1 cellular context compared by ENCODE assay signal in genomic region chr7:107579881-107580715, GRCh38.
A peak's percentile ranks its signal among the peaks of the same experiment; 100 is the strongest.
TF ChIP-seq lines count a peak whose summit lies in the region.

TSS of gene BCAP29 (plus strand) at chr7:107580246. CDS start at chr7:107580773, 527 bp downstream.

TF ChIP-seq in HEK293, 187 proteins besides CTCF, POLR2A, EP300 and RAD21 (continued from another document and continues in another):
- TF ChIP-seq ZNF26 (tag by site-specific recombination; IDR thresholded peaks at IDR 0.05) (no peak), ZNF175 (tag by site-specific recombination; IDR thresholded peaks at IDR 0.05) (no peak), ZNF707 (tag by site-specific recombination; IDR thresholded peaks at IDR 0.05) (no peak), ZNF558 (tag by site-specific recombination; IDR thresholded peaks at IDR 0.05) (no peak), ZNF624 (tag by site-specific recombination; IDR thresholded peaks at IDR 0.05) (no peak), ZNF488 (tag by site-specific recombination; IDR thresholded peaks at IDR 0.05) (no peak), ELK4 (IDR thresholded peaks at IDR 0.05; ENCODE audit: borderline replicate concordance, low read depth, low read length) (no peak), OVOL3 (tag by site-specific recombination; IDR thresholded peaks at IDR 0.05) (no peak), ZSCAN5A (tag by site-specific recombination; IDR thresholded peaks at IDR 0.05) (no peak), ZNF18 (tag by site-specific recombination; IDR thresholded peaks at IDR 0.05) (peak; percentile 61), ZNF610 (tag by site-specific recombination; IDR thresholded peaks at IDR 0.05; ENCODE audit: borderline replicate concordance) (peak; percentile 88; the same call in 1 of the 2 replicates), ZNF239 (tag by site-specific recombination; IDR thresholded peaks at IDR 0.05) (no peak), ZNF692 (tag by site-specific recombination; IDR thresholded peaks at IDR 0.05) (peak; percentile 52), ZNF157 (tag by site-specific recombination; IDR thresholded peaks at IDR 0.05) (no peak), ZBTB20 (tag by site-specific recombination; IDR thresholded peaks at IDR 0.05) (peak; percentile 50; the same call in 1 of the 2 replicates), ZNF645 (tag by site-specific recombination; IDR thresholded peaks at IDR 0.05) (no peak), ZBTB6 (tag by site-specific recombination; IDR thresholded peaks at IDR 0.05) (no peak), BCL11A (tag by site-specific recombination; IDR thresholded peaks at IDR 0.05; ENCODE audit: low read depth) (no peak), ZNF580 (tag by site-specific recombination; IDR thresholded peaks at IDR 0.05) (no peak), GLIS1 (tag by site-specific recombination; IDR thresholded peaks at IDR 0.05) (no peak), PRDM2 (tag by site-specific recombination; IDR thresholded peaks at IDR 0.05; ENCODE audit: borderline replicate concordance) (no peak), PRDM1 (tag by site-specific recombination; IDR thresholded peaks at IDR 0.05) (peak; percentile 34; the same call in 1 of the 2 replicates), ZNF280D (tag by site-specific recombination; IDR thresholded peaks at IDR 0.05) (no peak), ZNF155 (tag by site-specific recombination; IDR thresholded peaks at IDR 0.05) (no peak), ZNF514 (tag by site-specific recombination; IDR thresholded peaks at IDR 0.05) (no peak), REST (tag by site-specific recombination; IDR thresholded peaks at IDR 0.05) (no peak), ZNF600 (tag by site-specific recombination; IDR thresholded peaks at IDR 0.05) (peak; percentile 70; the same call in 1 of the 2 replicates), ZNF76 (tag by site-specific recombination; IDR thresholded peaks at IDR 0.05; ENCODE audit: borderline replicate concordance, low read depth) (peak; percentile 81; the same call in 1 of the 2 replicates), ZNF660 (tag by site-specific recombination; IDR thresholded peaks at IDR 0.05) (peak; percentile 90)
